ENCODE assay signal across 11 cellular contexts in the genomic region with DNA sequence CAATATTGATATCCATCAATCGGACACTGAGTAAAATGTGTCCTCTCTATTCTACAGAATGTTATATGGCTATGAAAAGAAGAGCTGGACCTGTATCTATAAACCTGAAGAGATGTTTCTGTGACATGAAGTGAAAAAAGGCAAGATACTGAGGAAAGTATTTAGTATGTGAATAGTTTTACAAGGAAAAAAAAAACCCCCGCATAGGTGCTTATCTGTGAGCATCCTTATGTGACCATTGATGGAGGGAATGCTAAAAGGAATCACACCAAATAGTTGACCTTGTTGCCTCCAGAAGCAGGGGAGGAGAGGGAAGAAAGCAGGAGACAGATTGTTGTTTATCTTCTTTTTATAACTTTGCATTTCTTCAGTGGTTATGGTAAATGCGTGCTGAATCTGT. TPM values are rescaled to one million over a fixed set of nuclear protein-coding genes. Genes with fewer than 3 reads are reported as not detected.
"Had no signal": no experiment of that assay in that cellular context is flagged by ENCODE, and none has a peak within 500 bp of the region (broad histone marks: within the 10 kb centered on the region; RNA-seq: fewer than 3 reads in every experiment).

No MANE protein-coding gene starts in this region.

- H2AFZ ChIP-seq: GM23248, GM23338 had no signal

- H3K4me3 Mint-ChIP-seq: GM23338, H9, HFFc6 had no signal

- H3K9me3 ChIP-seq: HAP-1 had no signal

- H3K4me2 ChIP-seq: GM23338 had no signal

- H3K4me1 Mint-ChIP-seq: GM23338, H9 had no signal

- H3K4me1 ChIP-seq: HAP-1 had no signal

- H3K36me3 ChIP-seq: HAP-1 had no signal

- H3K9me3 Mint-ChIP-seq: GM23338, H9, HFFc6 had no signal

- H3K4me3 ChIP-seq: GM23248, GM23338, HAP-1 had no signal

- ATAC-seq: GM23338, HCT116 had no signal

- H3K9ac ChIP-seq: GM23248 had no signal

- DNase-seq: GOT3, H7, H9, HCEC 1CT, HFFc6 had no signal

- H3K27ac Mint-ChIP-seq: GM23338, H9, HFFc6 had no signal

- H3K27ac ChIP-seq: GM23248 had no signal

RNA-seq across cellular contexts. Expression of gene PRG2, which starts 0.7 kb away (rescaled TPM):
- total RNA-seq: GM23338, H1, H4, H7, H9, HFFc6 had no signal
- polyA plus RNA-seq: GM23338 had no signal

RNA-seq across cellular contexts. Expression of gene PRG3, which starts 10.2 kb away (rescaled TPM):
- total RNA-seq: GM23248, GM23338, H1, H4, H7, H9, HFFc6 had no signal
- polyA plus RNA-seq: GM23248, GM23338, H1 had no signal

RNA-seq across cellular contexts. Expression of gene P2RX3, which starts 53.0 kb away (rescaled TPM):
- total RNA-seq: GM23248, H4, H7, HFFc6 had no signal
